14 cellular contexts compared by ENCODE assay signal in the genomic region with DNA sequence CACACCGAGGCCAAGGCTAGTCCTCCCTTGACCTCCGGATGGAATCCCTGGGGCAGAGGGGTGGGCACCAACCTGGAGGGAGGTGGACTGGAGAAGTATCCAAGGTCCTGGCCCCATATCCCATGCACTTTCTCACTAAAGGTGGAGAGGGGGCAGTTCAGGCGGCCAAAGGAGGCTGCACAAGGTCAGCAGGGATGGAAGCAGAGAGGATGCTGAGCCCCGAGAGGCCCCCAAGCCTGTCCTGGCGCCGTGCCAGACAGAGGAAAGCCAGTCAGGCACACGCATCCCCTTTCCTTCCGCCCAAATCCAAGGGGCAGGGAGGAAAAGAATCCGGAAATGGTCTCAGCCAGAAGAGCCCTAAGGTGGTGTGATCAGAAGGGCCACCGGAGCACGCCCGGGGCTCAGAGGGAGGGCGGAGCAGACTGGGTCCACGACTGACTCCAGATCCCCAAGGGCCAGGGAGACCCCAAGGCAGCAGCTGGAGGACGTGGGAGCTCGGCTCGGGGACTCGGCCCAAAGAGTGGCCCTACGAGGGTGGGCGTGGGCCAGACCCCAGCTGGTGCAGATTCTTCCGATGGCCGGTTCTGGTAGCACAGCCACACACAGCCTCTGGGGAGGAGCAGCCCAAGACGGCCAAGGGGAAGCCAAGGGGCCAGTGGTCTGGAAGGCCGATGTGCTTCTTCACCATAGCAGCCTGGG.
DNase-seq lines count a peak whose midpoint lies in the region; ATAC-seq and TF ChIP-seq lines count a peak whose summit lies in the region.
"Had no signal": no experiment of that assay in that cellular context is flagged by ENCODE, and none has a peak within 500 bp of the region (broad histone marks: within the 10 kb centered on the region; RNA-seq: fewer than 3 reads in every experiment).

No MANE protein-coding gene starts in this region.

- CTCF ChIA-PET in AG04450 (lab: Charles Lee), result interaction anchor here (0.9 to 3.5 kb wide), 11 partner anchors 11 to 170 kb away, joined by 3 to 58 read pairs (median 13); a partner anchor contains a TSS

- POLR2A ChIA-PET in AG04450 (lab: Yijun Ruan, JAX), result interaction anchor here (0.6 kb wide), 1 partner anchor 517 kb away, joined by 3 read pairs; no protein-coding TSS in a partner anchor

- TF ChIP-seq CTCF in AG04450 (IDR thresholded peaks at IDR 0.05; ENCODE audit: low read depth, low read length) (no peak), RWPE2 (IDR thresholded peaks at IDR 0.05; ENCODE audit: poor library complexity, severe bottlenecking) (no peak)

- H3K4me3 ChIP-seq in AG04450 (ENCODE audit: low read depth, low read length) (no peak overlapping the region), RWPE2 (ENCODE audit: severe bottlenecking) (no peak overlapping the region), right cardiac atrium (ENCODE audit: low read length) (no peak overlapping the region), MG63 (no peak overlapping the region)
- H3K4me3 ChIP-seq: colonic mucosa had no signal

- intact Hi-C loops in right cardiac atrium (cut with DNase I), result loop anchor here (2.0 to 5.0 kb wide), 5 partner anchors 58 to 83 kb away; a partner anchor contains a TSS
- intact Hi-C loops in sciatic nerve (cut with DNase I), result loop anchor here (5.0 to 10.0 kb wide), 3 partner anchors 58 to 175 kb away; a partner anchor contains a TSS

- H3K27ac ChIP-seq in AG04450 (ENCODE audit: low read depth, low read length) (peak overlapping the region; percentile 39), RWPE2 (ENCODE audit: poor library complexity, severe bottlenecking) (no peak overlapping the region), right cardiac atrium (ENCODE audit: low read length) (peak overlapping the region; percentile 5)
- H3K27ac ChIP-seq: colonic mucosa had no signal

- peaks cover 6% of the 10 kb centered on the region for H3K4me1 ChIP-seq in RWPE2 (ENCODE audit: insufficient read depth, poor library complexity, severe bottlenecking)
- peaks cover 28% of the 10 kb centered on the region for H3K4me1 ChIP-seq in right cardiac atrium (ENCODE audit: control insufficient read depth, insufficient read depth, low read length)

- H3K9me3 ChIP-seq in AG04450 (ENCODE audit: control insufficient read depth, insufficient read depth, low read length), result no peaks in the 10 kb centered on the region; the same call in 1 of the 2 replicates
- H3K9me3 ChIP-seq in RWPE2 (ENCODE audit: severe bottlenecking), result no peaks in the 10 kb centered on the region
- no peaks in the 10 kb centered on the region for H3K9me3 ChIP-seq in right cardiac atrium (ENCODE audit: control insufficient read depth, low read length)
- no peaks in the 10 kb centered on the region for H3K9me3 ChIP-seq in MG63
- H3K9me3 ChIP-seq: colonic mucosa had no signal

- H3K36me3 ChIP-seq in RWPE2 (ENCODE audit: low read depth) (peaks cover 16% of the 10 kb centered on the region; the same call in 1 of the 2 replicates), MG63 (no peaks in the 10 kb centered on the region; the same call in 1 of the 2 replicates)
- H3K36me3 ChIP-seq: colonic mucosa had no signal

- DNase-seq in AG04450 (ENCODE audit: low read depth, low spot score) (no peak), RWPE2 (ENCODE audit: low spot score) (peak; percentile 43), right cardiac atrium (peak; percentile 49 to 74 (median 71)), sciatic nerve (ENCODE audit: low spot score) (no peak), NCI-H69 (lab: John Stamatoyannopoulos, UW) (no peak), NCI-H1694 treated with DMSO at 0.1 percent for 48 hours (lab: John Stamatoyannopoulos, UW) (no peak), MG63 (no peak)
- DNase-seq in stimulated activated CD4-positive, alpha-beta T cell treated with anti-CD3 and anti-CD28 coated beads, Interleukin-4, amount 100 ng/mL, for 1 hour, result no peak
- DNase-seq: activated effector memory CD4-positive, alpha-beta T cell treated with anti-CD3 and anti-CD28 coated beads, Interleukin-2, amount 50 U/mL, for 16 hours; NCI-H1092 treated with DMSO at 0.1 percent for 48 hours had no signal

- ATAC-seq in RWPE2 (ENCODE audit: low read depth) (no peak), right cardiac atrium (no peak), sciatic nerve (peak; percentile 1)
- ATAC-seq: esophagus mucosa; natural killer cell treated with Interleukin-12 subunit alpha and Interleukin-12 subunit beta and Interleukin-15 and Interleukin-18, amount 100 ng/mL, for 72 hours; stimulated activated memory B cell treated with anti-CD40 and anti-IgM and Interleukin-4, amounts not matched to agents 10 μg/mL and 1 μg/mL and 100 μg/mL, for 72 hours had no signal

- WGBS in right cardiac atrium, result 35% methylated on average over 24 of the region's 24 CpGs

- no peaks in the 10 kb centered on the region for H3K27me3 ChIP-seq in AG04450 (ENCODE audit: control insufficient read depth, insufficient read depth, low read length)
- H3K27me3 ChIP-seq in RWPE2 (ENCODE audit: insufficient read depth, poor library complexity, severe bottlenecking), result no peaks in the 10 kb centered on the region
- no peaks in the 10 kb centered on the region for H3K27me3 ChIP-seq in right cardiac atrium (ENCODE audit: control insufficient read depth, insufficient read depth)
- no peaks in the 10 kb centered on the region for H3K27me3 ChIP-seq in MG63
- H3K27me3 ChIP-seq: colonic mucosa had no signal

Comparison
In these comparisons a context has a peak if more than half of its experiments do, and no peak if none do; other contexts are left out.
1. DNase-seq: peak in RWPE2 (single experiment) and right cardiac atrium (3 of 3); none in AG04450 (single experiment), sciatic nerve (single experiment), NCI-H69 (single experiment), stimulated activated CD4-positive, alpha-beta T cell treated with anti-CD3 and anti-CD28 coated beads, Interleukin-4, amount 100 ng/mL, for 1 hour (single experiment), NCI-H1694 treated with DMSO at 0.1 percent for 48 hours (single experiment) and MG63 (single experiment).